In the genomic region with DNA sequence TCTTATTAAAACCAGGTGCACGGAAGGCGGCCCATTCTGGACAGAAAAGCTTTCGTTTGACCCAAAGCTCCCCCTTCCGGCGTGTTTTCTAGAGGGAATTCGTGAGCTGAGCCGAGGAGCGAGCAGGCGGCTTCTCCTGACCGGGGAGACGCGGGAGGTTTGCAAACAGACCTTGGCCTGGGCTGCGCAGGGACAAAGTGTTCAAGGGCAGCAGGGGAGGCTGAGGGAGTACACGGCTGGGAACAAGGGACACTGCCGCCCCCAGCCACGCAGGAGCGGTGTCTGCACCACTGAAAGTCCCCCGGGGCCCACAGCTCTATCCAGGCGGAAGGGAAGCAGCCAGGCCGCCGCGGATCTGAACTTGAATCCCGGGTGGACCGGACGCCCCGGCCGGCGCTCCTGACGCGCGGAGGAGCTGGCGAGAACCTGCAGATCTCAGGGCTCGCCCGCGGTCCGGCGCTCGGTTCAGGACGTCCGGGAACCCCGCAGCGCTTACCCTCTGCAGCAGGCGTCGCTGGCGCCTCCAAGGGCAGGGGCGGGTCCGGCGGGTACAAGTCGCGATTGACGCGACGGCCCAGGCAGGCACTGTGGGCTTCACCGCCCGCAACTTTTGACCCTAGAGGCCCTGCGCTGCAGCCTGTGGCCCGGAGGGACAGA, we compare ENCODE assay signal across 8 cellular contexts.
DNase-seq lines count a peak whose midpoint lies in the region; ATAC-seq and TF ChIP-seq lines count a peak whose summit lies in the region.

No MANE protein-coding gene starts in this region.

- peak; percentile 40 for DNase-seq in Daoy (ENCODE audit: low read depth)
- DNase-seq in NOMO-1 treated with dmso at 0.1 percent for 144 hours (lab: John Stamatoyannopoulos, UW; ENCODE audit: unreplicated experiment): peak; percentile 15
- peak in 1 of 2 donors; percentile 67 for DNase-seq in ascending aorta (ENCODE audit: low spot score in 2 of 2)
- DNase-seq in hepatocyte (ENCODE audit: low spot score): peak; percentile 77
- peak; percentile 37 to 68 for DNase-seq in psoas muscle
- no peak for DNase-seq in NCI-H510A treated with DMSO at 0.1 percent for 48 hours (lab: John Stamatoyannopoulos, UW)
- DNase-seq in GM19240 (ENCODE audit: insufficient read length, low spot score): no peak

- H3K4me1 ChIP-seq in ascending aorta: peaks cover 0 to 3% of the 10 kb centered on the region in 2 donors
- H3K4me1 ChIP-seq in hepatocyte (ENCODE audit: insufficient read depth): peaks cover 11% of the 10 kb centered on the region
- no peaks in the 10 kb centered on the region for H3K4me1 ChIP-seq in psoas muscle

- H3K27ac ChIP-seq in ascending aorta (no peak overlapping the region), hepatocyte (no peak overlapping the region), psoas muscle (no peak overlapping the region)

- H3K36me3 ChIP-seq in ascending aorta: no peaks in the 10 kb centered on the region
- H3K36me3 ChIP-seq in hepatocyte (replicated peaks; ENCODE audit: insufficient read depth, low read depth): no peaks in the 10 kb centered on the region
- H3K36me3 ChIP-seq in psoas muscle (ENCODE audit: insufficient read depth in 1 of 2, low read depth in 1 of 2): no peaks in the 10 kb centered on the region

- peak in 2 of 3 experiments; percentile 7 to 38 for TF ChIP-seq CTCF in ascending aorta (IDR thresholded peaks at IDR 0.05)
- peak; percentile 49 for TF ChIP-seq CTCF in hepatocyte (IDR thresholded peaks at IDR 0.05; ENCODE audit: poor library complexity)
- no peak for TF ChIP-seq CTCF in psoas muscle (IDR thresholded peaks at IDR 0.05)

- 12% methylated on average over 56 of the region's 57 CpGs for WGBS in hepatocyte (ENCODE audit: low lambda C conversion rate, missing lambda C conversion rate)
- 3 to 4% (median 3%) methylated on average over 54 to 57 of the region's 57 CpGs for WGBS in psoas muscle, 3 donors

- H3K9me3 ChIP-seq in ascending aorta (no peaks in the 10 kb centered on the region), hepatocyte (ENCODE audit: low read depth) (no peaks in the 10 kb centered on the region), psoas muscle (no peaks in the 10 kb centered on the region)

- ATAC-seq in psoas muscle: peak in 1 of 4 donors; percentile 37
- no peak for ATAC-seq in GM18873 (IDR thresholded peaks at IDR 0.05; ENCODE audit: low FRiP score, unreplicated experiment)

- H3K4me2 ChIP-seq in hepatocyte: peak overlapping the region; percentile 80

- intact Hi-C loops in ascending aorta (cut with DNase I): no loop called here
- intact Hi-C loops in psoas muscle (cut with DNase I): no loop called here

- H3K9me2 ChIP-seq in hepatocyte (replicated peaks; ENCODE audit: insufficient read depth): no peaks in the 10 kb centered on the region

- H4K20me1 ChIP-seq in hepatocyte (ENCODE audit: insufficient read depth, poor library complexity, severe bottlenecking): no peaks in the 10 kb centered on the region

- H3K79me2 ChIP-seq in hepatocyte: no peaks in the 10 kb centered on the region

- H3K27me3 ChIP-seq in ascending aorta (no peaks in the 10 kb centered on the region), hepatocyte (peaks cover 3% of the 10 kb centered on the region), psoas muscle (ENCODE audit: insufficient read depth in 3 of 3, low read length in 2 of 3) (peaks cover 0 to 35% (median 6%) of the 10 kb centered on the region in 3 donors)

- H2AFZ ChIP-seq in hepatocyte: peak overlapping the region; percentile 72

- H3K4me3 ChIP-seq in ascending aorta (peak overlapping the region; percentile 45 to 62), hepatocyte (peak overlapping the region; percentile 11), psoas muscle (peak overlapping the region; percentile 53)

Comparison
In these comparisons a context has a peak if more than half of its experiments do, and no peak if none do; other contexts are left out.
1. DNase-seq: peak in Daoy (single experiment), NOMO-1 treated with dmso at 0.1 percent for 144 hours (single experiment), hepatocyte (single experiment) and psoas muscle (2 of 2); none in NCI-H510A treated with DMSO at 0.1 percent for 48 hours (single experiment) and GM19240 (single experiment).
2. Peak in every context shown above with its lines, with median percentiles within 50 percentile points of each other: H3K4me3 ChIP-seq.